In genomic region chr13:52348081-52348480, GRCh38 we compare ENCODE assay signal across 13 cellular contexts. TPM values are rescaled to one million over a fixed set of nuclear protein-coding genes. Genes with fewer than 3 reads are reported as not detected.
DNase-seq lines count a peak whose midpoint lies in the region; ATAC-seq, FAIRE-seq and TF ChIP-seq lines count a peak whose summit lies in the region.
"Had no signal": no experiment of that assay in that cellular context is flagged by ENCODE, and none has a peak within 500 bp of the region (broad histone marks: within the 10 kb centered on the region; RNA-seq: fewer than 3 reads in every experiment).

No MANE protein-coding gene starts in this region.

- no peaks in the 10 kb centered on the region for H3K9me3 ChIP-seq in A549
- H3K9me3 ChIP-seq: mucosa of descending colon had no signal

- ATAC-seq in A549 (peak in 1 of 2 experiments; percentile 34; a peak in 2 of 6 replicates), GM19463 (IDR thresholded peaks at IDR 0.05; ENCODE audit: unreplicated experiment) (no peak)
- ATAC-seq: mucosa of descending colon had no signal

- H3K36me3 Mint-ChIP-seq in HFFc6 (ENCODE audit: low read depth) (no peaks in the 10 kb centered on the region), MCF 10A (ENCODE audit: insufficient read depth, unreplicated experiment) (no peaks in the 10 kb centered on the region)

- H3K4me3 Mint-ChIP-seq in HFFc6 = peak overlapping the region; percentile 47
- H3K4me3 Mint-ChIP-seq in MCF 10A (ENCODE audit: unreplicated experiment) = no peak overlapping the region
- H3K4me3 Mint-ChIP-seq: B cell; central memory CD8-positive, alpha-beta T cell had no signal

- H3K4me1 Mint-ChIP-seq in HFFc6 (ENCODE audit: low read depth) (peaks cover 83% of the 10 kb centered on the region), MCF 10A (ENCODE audit: insufficient read depth, unreplicated experiment) (peaks cover 47% of the 10 kb centered on the region)
- H3K4me1 Mint-ChIP-seq: B cell; central memory CD8-positive, alpha-beta T cell had no signal

- H3K27ac Mint-ChIP-seq in HFFc6 = peak overlapping the region; percentile 88
- H3K27ac Mint-ChIP-seq in MCF 10A (ENCODE audit: low read depth, unreplicated experiment) = peak overlapping the region; percentile 66
- H3K27ac Mint-ChIP-seq: B cell had no signal

- TF ChIP-seq EP300 in A549 (IDR thresholded peaks at IDR 0.05) = no peak

- H3K4me1 ChIP-seq in A549 = peaks cover 12% of the 10 kb centered on the region; the same call in 2 of the 3 replicates

- H3K4me2 ChIP-seq in A549 = 0 out of 3 replicates have a peak overlapping the region, but pooled peaks have one; percentile 9

- DNase-seq in A549 (ENCODE audit: low read depth in 1 of 2, low spot score in 1 of 2) = peak in 1 of 2 experiments; percentile 13
- DNase-seq in HFFc6 = peak; percentile 71
- peak; percentile 65 for DNase-seq in MCF 10A (ENCODE audit: unreplicated experiment)
- DNase-seq in islet precursor cell = peak; percentile 68
- no peak for DNase-seq in HuH-7.5 (ENCODE audit: low spot score)
- DNase-seq in stimulated activated CD4-positive, alpha-beta T cell treated with anti-CD3 and anti-CD28 coated beads, Interleukin-2, amount 100 ng/mL, for 24 hours = no peak
- DNase-seq in SK-N-DZ (ENCODE audit: low spot score) = no peak
- DNase-seq: activated T-cell treated with anti-CD3 and anti-CD28 coated beads, Interleukin-2, amount 50 U/mL, for 48 hours; mucosa of descending colon; NCI-H1694 had no signal

- FAIRE-seq in A549 (lab: Jason Lieb, UNC) = no peak

- POLR2A ChIA-PET in A549 (lab: Yijun Ruan, JAX) (interaction anchor here (2.1 kb wide), 1 partner anchor 102 kb away, joined by 10 read pairs; the partner anchor contains the start of gene VPS36), MCF 10A (lab: Yijun Ruan, JAX) (interaction anchor here (0.8 to 6.0 kb wide), 7 partner anchors 9 to 112 kb away, joined by 3 to 73 read pairs (median 3); partner anchors contain the start of genes THSD1 and VPS36)

- H3K9me3 Mint-ChIP-seq in HFFc6 = no peaks in the 10 kb centered on the region
- peaks cover 6% of the 10 kb centered on the region for H3K9me3 Mint-ChIP-seq in MCF 10A (ENCODE audit: unreplicated experiment)
- H3K9me3 Mint-ChIP-seq: central memory CD8-positive, alpha-beta T cell had no signal

- TF ChIP-seq POLR2A in A549 (IDR thresholded peaks at IDR 0.05; ENCODE audit: low read length) = no peak

- H3K27me3 Mint-ChIP-seq in HFFc6 (ENCODE audit: insufficient read depth) (no peaks in the 10 kb centered on the region; the same call in 1 of the 2 replicates), MCF 10A (ENCODE audit: insufficient read depth, unreplicated experiment) (no peaks in the 10 kb centered on the region)
- H3K27me3 Mint-ChIP-seq: central memory CD8-positive, alpha-beta T cell had no signal

- intact Hi-C loops in MCF 10A (cut with micrococcal nuclease) = loop anchor here (2.0 kb wide), 1 partner anchor 57 kb away; no protein-coding TSS in a partner anchor

- 31% methylated on average over 4 of the region's 4 CpGs for WGBS in A549 (ENCODE audit: missing lambda C conversion rate)

- no TSS peak for BruUV-seq in MCF 10A (replicated peaks; lab: Mats Ljungman, UMichigan)

- no peak overlapping the region for H3K4me3 ChIP-seq in A549
- H3K4me3 ChIP-seq: mucosa of descending colon had no signal

- H3K27ac ChIP-seq in A549 = peak overlapping the region in 1 of 2 experiments; percentile 6; a peak in 1 of 6 replicates

- TF ChIP-seq RAD21 in A549 (conservative IDR thresholded peaks at IDR 0.05 in 1 of 2, IDR thresholded peaks at IDR 0.05 in 1 of 2) = no peak

- no peak for TF ChIP-seq CTCF in A549 (IDR thresholded peaks at IDR 0.05)
- TF ChIP-seq CTCF in HFFc6 (IDR thresholded peaks at IDR 0.05) = no peak
- no peak for TF ChIP-seq CTCF in MCF 10A (IDR thresholded peaks at IDR 0.05; ENCODE audit: unreplicated experiment)

- CTCF ChIA-PET in A549 (lab: Yijun Ruan, JAX) (interaction anchor here (1.4 to 6.3 kb wide), 2 partner anchors 9 to 102 kb away, joined by 4 to 46 read pairs; partner anchors contain the start of gene VPS36), MCF 10A (lab: Yijun Ruan, JAX) (interaction anchor here (0.6 to 16.6 kb wide), 7 partner anchors 39 to 461 kb away, joined by 3 to 291 read pairs (median 3); partner anchors contain the start of gene VPS36)

TF ChIP-seq in A549, 52 proteins besides CTCF, POLR2A, EP300 and RAD21:
- TF ChIP-seq TP53 (CRISPR knock-in tag; IDR thresholded peaks at IDR 0.05) (no peak), JUN (IDR thresholded peaks at IDR 0.05) (no peak)

RNA-seq across cellular contexts. Expression of gene THSD1, which starts 57.9 kb away (rescaled TPM):
- polyA plus RNA-seq in A549 (2011; rRNA removed) (5.4 and 5.9 TPM in 2 replicates), A549 (2017; fragmentation: RNase III; extraction: RNeasy Plus Mini Kit Qiagen cat#74134 plus additional on column Dnase treatment) (6.1 to 8.3 TPM (median 6.5 TPM) in 3 replicates)
- 5.2 and 6.4 TPM in 2 replicates for polyA plus RNA-seq in A549 (2012; cell fraction: cytosol; rRNA removed)
- polyA plus RNA-seq in A549 (2012; cell fraction: nucleus; rRNA removed) = 7.9 and 8.9 TPM in 2 replicates
- polyA minus RNA-seq in A549 (2011; rRNA and poly(A)+ RNA removed) = 10.4 and 11.6 TPM in 2 replicates
- total RNA-seq in HFFc6 (2021; fragmentation: NEBNext Ultra II Directional; extraction: Animal tissue kit (Norgen Biotek cat#: 25700)) = 1 to 10 TPM; 2.6 to 6.1 (median 3.2) TPM
- total RNA-seq in MCF 10A (2022) = 13.3 and 16.7 TPM in 2 replicates
- 0.54 and 0.65 TPM in 2 replicates for polyA plus RNA-seq in SK-N-DZ (2014; cell fraction: cytosol; rRNA removed)
- 1.6 and 1.8 TPM in 2 replicates for polyA plus RNA-seq in SK-N-DZ (2014; cell fraction: nucleus; rRNA removed)

Comparison
In these comparisons a context has a peak if more than half of its experiments do, and no peak if none do; other contexts are left out.
1. DNase-seq: peak in HFFc6 (single experiment), MCF 10A (single experiment) and islet precursor cell (single experiment); none in HuH-7.5 (single experiment), stimulated activated CD4-positive, alpha-beta T cell treated with anti-CD3 and anti-CD28 coated beads, Interleukin-2, amount 100 ng/mL, for 24 hours (0 of 2) and SK-N-DZ (single experiment).